In genomic region chr18:43606800-43607199, GRCh38 we compare ENCODE assay signal across 13 cellular contexts.
"Had no signal": no experiment of that assay in that cellular context is flagged by ENCODE, and none has a peak within 500 bp of the region (broad histone marks: within the 10 kb centered on the region; RNA-seq: fewer than 3 reads in every experiment).

No MANE protein-coding gene starts in this region.

- ATAC-seq: gastrocnemius medialis; heart left ventricle; stimulated activated effector memory CD8-positive, alpha-beta T cell treated with anti-CD3 and anti-CD28 coated beads, Interleukin-12 subunit alpha, Interleukin-12 subunit beta, amount 100 ng/mL, for 72 hours had no signal

- DNase-seq: activated CD4-positive, alpha-beta memory T cell treated with anti-CD3 and anti-CD28 coated beads, Interleukin-2, amount 10 ng/mL, durations not matched to agents 7 days and 5 days; activated CD4-positive, alpha-beta T cell treated with anti-CD3 and anti-CD28 coated beads for 4 hours; activated effector memory CD4-positive, alpha-beta T cell treated with anti-CD3 and anti-CD28 coated beads, Interleukin-2, amount 50 U/mL, for 16 hours; activated T-cell treated with anti-CD3 and anti-CD28 coated beads, Interleukin-2, amount 50 U/mL, for 24 hours; adrenal gland; gastrocnemius medialis; ovary; sigmoid colon; stimulated activated CD4-positive, alpha-beta T cell treated with anti-CD3 and anti-CD28 coated beads, Interleukin-12 subunit alpha, Interleukin-12 subunit beta, amount 100 ng/mL, for 4 hours; stimulated activated CD4-positive, alpha-beta T cell treated with anti-CD3 and anti-CD28 coated beads, Interleukin-2, amount 100 ng/mL, for 24 hours; WERI-Rb-1 had no signal
